11 cellular contexts compared by ENCODE assay signal in genomic region chr4:176794151-176794550, GRCh38.
DNase-seq lines count a peak whose midpoint lies in the region; TF ChIP-seq lines count a peak whose summit lies in the region.
"Had no signal": no experiment of that assay in that cellular context is flagged by ENCODE, and none has a peak within 500 bp of the region (broad histone marks: within the 10 kb centered on the region; RNA-seq: fewer than 3 reads in every experiment).

No MANE protein-coding gene starts in this region.

- H3K27ac Mint-ChIP-seq in activated naive CD4-positive, alpha-beta T cell treated with anti-CD3 and anti-CD28 coated beads, Interleukin-2, amount 10 ng/mL, durations not matched to agents 7 days and 5 days: no peak overlapping the region
- H3K27ac Mint-ChIP-seq: activated T-helper 1 cell treated with anti-CD3 and anti-CD28 coated beads, Interleukin-12 subunit alpha, Interleukin-12 subunit beta, Interleukin-2, Interleukin-4 antibody, amounts not matched to agents 30 ng/mL and 10 ng/mL and 1 ng/mL, durations not matched to agents 14 hours and 24 hours and 36 hours; natural killer cell treated with Interleukin-12 subunit alpha and Interleukin-12 subunit beta and Interleukin-15 and Interleukin-18, amount 100 ng/mL, for 72 hours; stimulated activated naive CD8-positive, alpha-beta T cell treated with anti-CD3 and anti-CD28 coated beads, Interleukin-15, amount 100 ng/mL, for 72 hours had no signal

- no peak overlapping the region for H3K4me3 Mint-ChIP-seq in activated naive CD4-positive, alpha-beta T cell treated with anti-CD3 and anti-CD28 coated beads, Interleukin-2, amount 10 ng/mL, durations not matched to agents 7 days and 5 days
- H3K4me3 Mint-ChIP-seq: natural killer cell treated with Interleukin-12 subunit alpha and Interleukin-12 subunit beta and Interleukin-15 and Interleukin-18, amount 100 ng/mL, for 72 hours; stimulated activated naive CD8-positive, alpha-beta T cell treated with anti-CD3 and anti-CD28 coated beads, Interleukin-15, amount 100 ng/mL, for 72 hours had no signal

- H3K27me3 Mint-ChIP-seq in activated naive CD4-positive, alpha-beta T cell treated with anti-CD3 and anti-CD28 coated beads, Interleukin-2, amount 10 ng/mL, durations not matched to agents 7 days and 5 days: peaks cover 34% of the 10 kb centered on the region

- H3K27ac ChIP-seq in VCaP: peak overlapping the region; percentile 47

- no peaks in the 10 kb centered on the region for H3K9me3 Mint-ChIP-seq in activated naive CD4-positive, alpha-beta T cell treated with anti-CD3 and anti-CD28 coated beads, Interleukin-2, amount 10 ng/mL, durations not matched to agents 7 days and 5 days
- H3K9me3 Mint-ChIP-seq: activated T-helper 1 cell treated with anti-CD3 and anti-CD28 coated beads, Interleukin-12 subunit alpha, Interleukin-12 subunit beta, Interleukin-2, Interleukin-4 antibody, amounts not matched to agents 30 ng/mL and 10 ng/mL and 1 ng/mL, durations not matched to agents 14 hours and 24 hours and 36 hours; natural killer cell treated with Interleukin-12 subunit alpha and Interleukin-12 subunit beta and Interleukin-15 and Interleukin-18, amount 100 ng/mL, for 72 hours had no signal

- H3K4me1 Mint-ChIP-seq in activated naive CD4-positive, alpha-beta T cell treated with anti-CD3 and anti-CD28 coated beads, Interleukin-2, amount 10 ng/mL, durations not matched to agents 7 days and 5 days: peaks cover 5% of the 10 kb centered on the region

- peak; percentile 12 for DNase-seq in DMS53 (lab: John Stamatoyannopoulos, UW)
- no peak for DNase-seq in DMS53 treated with DMSO at 0.1 percent for 48 hours (lab: John Stamatoyannopoulos, UW; ENCODE audit: unreplicated experiment)
- DNase-seq in fibroblast of the conjunctiva (ENCODE audit: low read depth): peak; percentile 80
- peak; percentile 87 for DNase-seq in stromal cell of bone marrow (ENCODE audit: low read depth)
- DNase-seq in activated CD4-positive, alpha-beta T cell treated with anti-CD3 and anti-CD28 coated beads, Interleukin-2, amount 50 U/mL, for 4 hours: no peak
- DNase-seq in activated naive CD4-positive, alpha-beta T cell treated with anti-CD3 and anti-CD28 coated beads, Interleukin-2, amount 10 ng/mL, durations not matched to agents 7 days and 5 days: no peak
- DNase-seq in stimulated activated CD4-positive, alpha-beta T cell treated with anti-CD3 and anti-CD28 coated beads, Interleukin-4, amount 100 ng/mL, for 24 hours: no peak
- DNase-seq: stimulated activated naive CD8-positive, alpha-beta T cell treated with anti-CD3 and anti-CD28 coated beads, Interleukin-15, amount 100 ng/mL, for 72 hours had no signal

- TF ChIP-seq CTCF in VCaP (conservative IDR thresholded peaks at IDR 0.05): no peak

- no peaks in the 10 kb centered on the region for H3K36me3 Mint-ChIP-seq in activated naive CD4-positive, alpha-beta T cell treated with anti-CD3 and anti-CD28 coated beads, Interleukin-2, amount 10 ng/mL, durations not matched to agents 7 days and 5 days

- CTCF ChIA-PET in activated naive CD4-positive, alpha-beta T cell treated with anti-CD3 and anti-CD28 coated beads, Interleukin-2, amount 10 ng/mL, durations not matched to agents 7 days and 5 days (lab: Charles Lee): no interaction called here

Comparison
In these comparisons a context has a peak if more than half of its experiments do, and no peak if none do; other contexts are left out.
1. DNase-seq: peak in DMS53 (single experiment), fibroblast of the conjunctiva (single experiment) and stromal cell of bone marrow (single experiment); none in DMS53 treated with DMSO at 0.1 percent for 48 hours (single experiment), activated CD4-positive, alpha-beta T cell treated with anti-CD3 and anti-CD28 coated beads, Interleukin-2, amount 50 U/mL, for 4 hours (0 of 2), activated naive CD4-positive, alpha-beta T cell treated with anti-CD3 and anti-CD28 coated beads, Interleukin-2, amount 10 ng/mL, durations not matched to agents 7 days and 5 days (single experiment) and stimulated activated CD4-positive, alpha-beta T cell treated with anti-CD3 and anti-CD28 coated beads, Interleukin-4, amount 100 ng/mL, for 24 hours (single experiment).